9 cellular contexts compared by ENCODE assay signal in the genomic region with DNA sequence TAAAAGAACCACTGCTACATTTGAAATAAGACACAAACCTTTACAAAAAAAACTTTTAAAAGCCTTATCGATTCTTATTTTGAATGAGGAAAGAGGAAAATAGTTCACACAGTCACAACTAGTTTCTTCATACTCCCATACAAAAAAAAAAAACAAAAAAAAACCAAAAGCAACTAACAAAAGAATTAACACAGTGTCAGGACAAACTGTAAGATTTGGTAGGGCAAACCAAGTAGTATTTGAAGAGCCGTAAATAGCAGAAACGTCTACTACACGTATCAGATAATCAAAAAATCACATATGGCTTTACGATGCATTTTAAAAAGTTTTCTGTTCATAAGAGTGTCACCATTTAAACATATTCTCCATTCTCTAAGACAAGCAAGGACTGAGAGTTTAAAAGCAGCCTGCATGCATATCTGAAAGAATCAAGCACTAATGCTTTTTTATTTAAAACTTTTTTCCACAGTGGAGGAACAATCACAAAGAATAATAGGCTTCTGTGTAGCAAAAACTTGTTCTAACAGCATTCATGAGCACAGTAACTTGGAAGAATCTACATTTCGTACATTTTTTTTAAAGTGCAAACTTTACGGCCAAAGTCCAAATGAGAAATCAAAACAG. TPM values are rescaled to one million over a fixed set of nuclear protein-coding genes. Genes with fewer than 3 reads are reported as not detected.
DNase-seq lines count a peak whose midpoint lies in the region; ATAC-seq and TF ChIP-seq lines count a peak whose summit lies in the region.
"Had no signal": no experiment of that assay in that cellular context is flagged by ENCODE, and none has a peak within 500 bp of the region (broad histone marks: within the 10 kb centered on the region; RNA-seq: fewer than 3 reads in every experiment).

No MANE protein-coding gene starts in this region.

- WGBS in liver: under 1% methylated on average over 7 of the region's 7 CpGs
- 1% methylated on average over 7 of the region's 7 CpGs for WGBS in testis, 2 donors

- H3K9me3 Mint-ChIP-seq in activated CD4-positive, alpha-beta T cell treated with anti-CD3 and anti-CD28 coated beads, Interleukin-2, amount 10 ng/mL, durations not matched to agents 7 days and 5 days: peaks cover 3% of the 10 kb centered on the region

- peak overlapping the region; percentile 91 to 98 for H3K27ac ChIP-seq in liver (ENCODE audit: low read depth in 1 of 2, low read length in 2 of 2)
- peak overlapping the region; percentile 95 to 97 for H3K27ac ChIP-seq in testis

- no peak for TF ChIP-seq CTCF in astrocyte of the cerebellum (IDR thresholded peaks at IDR 0.05; ENCODE audit: low read depth, low read length, missing control alignments)
- TF ChIP-seq CTCF in liver (IDR thresholded peaks at IDR 0.05; ENCODE audit: low read depth, low read length, missing input control): no peak
- no peak for TF ChIP-seq CTCF in testis (IDR thresholded peaks at IDR 0.05)

- POLR2A ChIA-PET in activated CD4-positive, alpha-beta T cell treated with anti-CD3 and anti-CD28 coated beads, Interleukin-2, amount 10 ng/mL, durations not matched to agents 7 days and 5 days (lab: Charles Lee): interaction anchor here (0.7 kb wide), 1 partner anchor 74 kb away, joined by 6 read pairs; no protein-coding TSS in a partner anchor

- H3K27ac Mint-ChIP-seq in activated CD4-positive, alpha-beta T cell treated with anti-CD3 and anti-CD28 coated beads, Interleukin-2, amount 10 ng/mL, durations not matched to agents 7 days and 5 days: peak overlapping the region; percentile 96

- no peaks in the 10 kb centered on the region for H3K27me3 ChIP-seq in liver (ENCODE audit: control insufficient read depth in 4 of 4, insufficient read depth in 4 of 4, low read length in 3 of 4)
- no peaks in the 10 kb centered on the region for H3K27me3 ChIP-seq in testis

- intact Hi-C loops in testis (cut with DNase I; ENCODE audit: low total_unique reads): no loop called here

- peaks cover 50% of the 10 kb centered on the region for H3K4me1 Mint-ChIP-seq in activated CD4-positive, alpha-beta T cell treated with anti-CD3 and anti-CD28 coated beads, Interleukin-2, amount 10 ng/mL, durations not matched to agents 7 days and 5 days

- H3K9ac ChIP-seq in liver (ENCODE audit: low read depth in 1 of 2, low read length in 2 of 2): peak overlapping the region; percentile 95 to 98

- H3K36me3 ChIP-seq in liver (ENCODE audit: control insufficient read depth in 4 of 4, insufficient read depth in 3 of 4, low read depth in 1 of 4, low read length in 3 of 4): no peaks in the 10 kb centered on the region
- no peaks in the 10 kb centered on the region for H3K36me3 ChIP-seq in testis (ENCODE audit: low read depth, missing control alignments)

- no peak for TF ChIP-seq RAD21 in liver (IDR thresholded peaks at IDR 0.05)

- CTCF ChIA-PET in activated CD4-positive, alpha-beta T cell treated with anti-CD3 and anti-CD28 coated beads, Interleukin-2, amount 10 ng/mL, durations not matched to agents 7 days and 5 days (lab: Charles Lee): interaction anchor here (1.5 to 2.0 kb wide), 4 partner anchors 127 to 173 kb away, joined by 5 to 13 read pairs (median 6); no protein-coding TSS in a partner anchor

- H3K36me3 Mint-ChIP-seq in activated CD4-positive, alpha-beta T cell treated with anti-CD3 and anti-CD28 coated beads, Interleukin-2, amount 10 ng/mL, durations not matched to agents 7 days and 5 days (ENCODE audit: low read depth): peaks cover 23% of the 10 kb centered on the region

- H3K4me1 ChIP-seq in liver (ENCODE audit: control insufficient read depth in 4 of 4, insufficient read depth in 4 of 4, low read length in 3 of 4): peaks cover 6 to 40% (median 24%) of the 10 kb centered on the region in 4 donors
- peaks cover 11% of the 10 kb centered on the region for H3K4me1 ChIP-seq in testis

- no peaks in the 10 kb centered on the region for H3K27me3 Mint-ChIP-seq in activated CD4-positive, alpha-beta T cell treated with anti-CD3 and anti-CD28 coated beads, Interleukin-2, amount 10 ng/mL, durations not matched to agents 7 days and 5 days

- H3K9me3 ChIP-seq in liver (ENCODE audit: control insufficient read depth in 4 of 4, low read length in 3 of 4) (no peaks in the 10 kb centered on the region), testis (no peaks in the 10 kb centered on the region)

- H3K4me3 ChIP-seq in astrocyte of the cerebellum (ENCODE audit: low read depth, low read length) (peak overlapping the region; percentile 94), liver (ENCODE audit: low read depth in 1 of 3, low read length in 3 of 3) (peak overlapping the region; percentile 78 to 98 (median 98)), testis (peak overlapping the region; percentile 92 to 95)

- peak overlapping the region; percentile 98 for H3K4me3 Mint-ChIP-seq in activated CD4-positive, alpha-beta T cell treated with anti-CD3 and anti-CD28 coated beads, Interleukin-2, amount 10 ng/mL, durations not matched to agents 7 days and 5 days

- no peak for TF ChIP-seq POLR2A in testis (IDR thresholded peaks at IDR 0.05)

- in situ Hi-C loops in astrocyte of the cerebellum (cut with HindIII; ENCODE audit: low sequenced_read_pairs): loop anchor here (5.0 kb wide), 1 partner anchor 81 kb away; no protein-coding TSS in a partner anchor

- ATAC-seq in GM19397 (IDR thresholded peaks at IDR 0.05; ENCODE audit: unreplicated experiment) (no peak), GM21528 (IDR thresholded peaks at IDR 0.05; ENCODE audit: low FRiP score, unreplicated experiment) (no peak)

- DNase-seq in activated CD4-positive, alpha-beta T cell treated with anti-CD3 and anti-CD28 coated beads, Interleukin-2, amount 10 ng/mL, durations not matched to agents 7 days and 5 days: no peak
- DNase-seq in activated CD4-positive, alpha-beta T cell treated with anti-CD3 and anti-CD28 coated beads, Interleukin-2, amount 50 U/mL, for 4 hours: no peak
- DNase-seq in astrocyte of the cerebellum (ENCODE audit: low read depth) (no peak), testis (no peak), putamen (ENCODE audit: low spot score) (no peak)
- DNase-seq: NCI-H1105 had no signal

TF ChIP-seq in liver, 16 proteins besides CTCF, POLR2A, EP300 and RAD21:
- TF ChIP-seq, protein P1, sequence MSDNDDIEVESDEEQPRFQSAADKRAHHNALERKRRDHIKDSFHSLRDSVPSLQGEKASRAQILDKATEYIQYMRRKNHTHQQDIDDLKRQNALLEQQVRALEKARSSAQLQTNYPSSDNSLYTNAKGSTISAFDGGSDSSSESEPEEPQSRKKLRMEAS (IDR thresholded peaks at IDR 0.05): no peak
- TF ChIP-seq ATF3 (IDR thresholded peaks at IDR 0.05): no peak
- no peak for TF ChIP-seq RXRA (IDR thresholded peaks at IDR 0.05)
- TF ChIP-seq REST (IDR thresholded peaks at IDR 0.05): no peak

RNA-seq across cellular contexts. Expression of gene PICALM, which starts 2.2 kb away (rescaled TPM):
- total RNA-seq in activated CD4-positive, alpha-beta T cell treated with anti-CD3 and anti-CD28 coated beads, Interleukin-2, amount 10 ng/mL, durations not matched to agents 7 days and 5 days: 100 to 1,000 TPM in 1 of 2 experiments, 10 to 100 TPM in 1; 89.4 to 140 TPM
- total RNA-seq in liver (100 to 1,000 TPM; 169 to 317 TPM), testis (100 to 1,000 TPM; 217 to 237 TPM)
- polyA plus RNA-seq in liver (10 to 100 TPM; 19.3 to 46.8 TPM), testis (ENCODE audit: insufficient read depth, low read depth, low replicate concordance) (156 TPM)
